8 cellular contexts compared by ENCODE assay signal in genomic region chr1:113811353-113811887, GRCh38. TPM values are rescaled to one million over a fixed set of nuclear protein-coding genes. Genes with fewer than 3 reads are reported as not detected.
DNase-seq lines count a peak whose midpoint lies in the region; ATAC-seq, FAIRE-seq and TF ChIP-seq lines count a peak whose summit lies in the region.

No MANE protein-coding gene starts in this region.

- H3K4me3 ChIP-seq in BLaER1 (peak overlapping the region; percentile 94), H1 (ENCODE audit: extremely low read depth in 1 of 4, insufficient read depth in 2 of 4, low read depth in 3 of 4, low read length in 4 of 4) (peak overlapping the region; percentile 85 to 99 (median 92)), subcutaneous abdominal adipose tissue (ENCODE audit: low read depth in 1 of 5, low read length in 5 of 5) (peak overlapping the region; percentile 74 to 99 (median 99))

- H3K4me2 ChIP-seq in BLaER1, result peak overlapping the region; percentile 87
- H3K4me2 ChIP-seq in H1 (ENCODE audit: insufficient read depth in 1 of 2, low read depth in 2 of 2, low read length in 2 of 2), result peak overlapping the region; percentile 68 to 73

- H3K36me3 ChIP-seq in BLaER1 (peaks cover 24% of the 10 kb centered on the region), H1 (ENCODE audit: control insufficient read depth in 2 of 4, insufficient read depth in 4 of 4, low read length in 3 of 4) (no peaks in the 10 kb centered on the region), subcutaneous abdominal adipose tissue (ENCODE audit: control insufficient read depth in 5 of 5, insufficient read depth in 5 of 5, low read length in 5 of 5) (no peaks in the 10 kb centered on the region)

- 2% methylated on average over 27 of the region's 27 CpGs; no CpG with 5 or more reads in 1 of the 2 experiments for WGBS in H1 (ENCODE audit: extremely low coverage in 1 of 2, insufficient coverage in 1 of 2, insufficient read length in 1 of 2, insufficient replicate concordance in 2 of 2, low coverage in 1 of 2, low lambda C conversion rate in 2 of 2, missing lambda C conversion rate in 1 of 2), 2 experiments

- H3K9me3 Mint-ChIP-seq in mesothelial cell of epicardium, result peaks cover 4% of the 10 kb centered on the region

- peak overlapping the region; percentile 67; the same call in 1 of the 2 replicates for H2BK5ac ChIP-seq in H1 (ENCODE audit: low read depth, low read length)

- H3K23ac ChIP-seq in H1 (ENCODE audit: insufficient read length), result no peak overlapping the region

- H3K4me3 Mint-ChIP-seq in mesothelial cell of epicardium, result peak overlapping the region; percentile 98

- H3K27ac ChIP-seq in BLaER1 (peak overlapping the region; percentile 93), VCaP (peak overlapping the region; percentile 89), H1 (ENCODE audit: low read depth, low read length) (peak overlapping the region; percentile 65; the same call in 1 of the 2 replicates), subcutaneous abdominal adipose tissue (ENCODE audit: low read depth, low read length) (peak overlapping the region; percentile 90)

- no peaks in the 10 kb centered on the region for H3K79me1 ChIP-seq in H1 (ENCODE audit: low read depth, low read length)

- H3K9ac ChIP-seq in BLaER1, result peak overlapping the region; percentile 95
- peak overlapping the region; percentile 72 to 85 (median 76) for H3K9ac ChIP-seq in H1 (replicated peaks in 1 of 4; ENCODE audit: extremely low read depth in 1 of 4, low read depth in 3 of 4, low read length in 3 of 4)
- H3K9ac ChIP-seq in subcutaneous abdominal adipose tissue (ENCODE audit: low read length in 5 of 5), result peak overlapping the region; percentile 90 to 98 (median 95)

- no peak overlapping the region for H2AFZ ChIP-seq in H1 (ENCODE audit: low read length)

- H2BK120ac ChIP-seq in H1 (replicated peaks; ENCODE audit: low read depth, low read length), result no peak overlapping the region

- H4K5ac ChIP-seq in H1 (ENCODE audit: insufficient read length, low read depth, low read length), result peak overlapping the region; percentile 53

- no peak for TF ChIP-seq EP300 in H1 (IDR thresholded peaks at IDR 0.05; ENCODE audit: borderline replicate concordance in 1 of 2, low read depth in 2 of 2, low read length in 2 of 2)

- peak overlapping the region; percentile 98 for H3K27ac Mint-ChIP-seq in mesothelial cell of epicardium

- no peak overlapping the region for H2BK20ac ChIP-seq in H1 (ENCODE audit: low read length)

- H3K4me1 Mint-ChIP-seq in mesothelial cell of epicardium, result peaks cover 18% of the 10 kb centered on the region

- peaks cover 19% of the 10 kb centered on the region for H3K9me3 ChIP-seq in BLaER1
- no peaks in the 10 kb centered on the region for H3K9me3 ChIP-seq in H1 (ENCODE audit: insufficient read depth in 2 of 2, low read depth in 1 of 2, low read length in 1 of 2)
- H3K9me3 ChIP-seq in subcutaneous abdominal adipose tissue (ENCODE audit: control insufficient read depth in 5 of 5, low read length in 5 of 5), result no peaks in the 10 kb centered on the region

- TF ChIP-seq RAD21 in H1 (IDR thresholded peaks at IDR 0.05 in 1 of 2, conservative IDR thresholded peaks at IDR 0.05 in 1 of 2; ENCODE audit: low read depth in 2 of 2, low read length in 2 of 2), result no peak

- no peak overlapping the region for H2BK12ac ChIP-seq in H1 (ENCODE audit: low read depth, low read length)

- no peak for TF ChIP-seq CTCF in VCaP (conservative IDR thresholded peaks at IDR 0.05)
- TF ChIP-seq CTCF in H1 (IDR thresholded peaks at IDR 0.05; ENCODE audit: control extremely low read depth in 1 of 3, insufficient read depth in 1 of 3, low read depth in 1 of 3, low read length in 3 of 3), result no peak
- no peak for TF ChIP-seq CTCF in mesothelial cell of epicardium (IDR thresholded peaks at IDR 0.05; ENCODE audit: unreplicated experiment)

- CTCF ChIA-PET in H1 (lab: Charles Lee; ENCODE audit: partially characterized antibody), result no interaction called here

- H3K23me2 ChIP-seq in H1 (ENCODE audit: low read depth, low read length), result no peaks in the 10 kb centered on the region; the same call in 1 of the 2 replicates

- peaks cover 8% of the 10 kb centered on the region for H3K36me3 Mint-ChIP-seq in mesothelial cell of epicardium

- H3K79me2 ChIP-seq in H1 (ENCODE audit: control insufficient read depth in 1 of 2, insufficient read depth in 2 of 2, low read length in 2 of 2), result peaks cover 15 to 50% of the 10 kb centered on the region in 2 experiments

- H4K20me1 ChIP-seq in BLaER1 (peaks cover 46% of the 10 kb centered on the region), H1 (replicated peaks in 1 of 2; ENCODE audit: control insufficient read depth in 1 of 2, insufficient read depth in 2 of 2, low read length in 2 of 2) (peaks cover 2 to 4% of the 10 kb centered on the region in 2 experiments)

- peaks cover 24% of the 10 kb centered on the region for H3K4me1 ChIP-seq in BLaER1
- no peaks in the 10 kb centered on the region for H3K4me1 ChIP-seq in H1 (replicated peaks in 1 of 4; ENCODE audit: control insufficient read depth in 3 of 4, insufficient read depth in 4 of 4, low read length in 3 of 4)
- H3K4me1 ChIP-seq in subcutaneous abdominal adipose tissue (ENCODE audit: control insufficient read depth in 5 of 5, insufficient read depth in 5 of 5, low read length in 5 of 5), result peaks cover 0 to 36% (median 25%) of the 10 kb centered on the region in 5 donors

- H4K91ac ChIP-seq in H1 (replicated peaks; ENCODE audit: insufficient read length, low read length), result peak overlapping the region; percentile 29

- no peak for TF ChIP-seq POLR2A in H1 (IDR thresholded peaks at IDR 0.05; ENCODE audit: control extremely low read depth in 1 of 2, low read depth in 2 of 2, low read length in 2 of 2)

- peak overlapping the region; percentile 29; the same call in 1 of the 2 replicates for H3K18ac ChIP-seq in H1 (ENCODE audit: extremely low read depth, low read length)

- peak overlapping the region; percentile 93 for H4K8ac ChIP-seq in H1 (ENCODE audit: extremely low read depth, insufficient read depth, low read length)

- H3K56ac ChIP-seq in H1 (replicated peaks; ENCODE audit: insufficient read length, low read depth, low read length), result peak overlapping the region; percentile 42

- ATAC-seq in GM18909 (IDR thresholded peaks at IDR 0.05; ENCODE audit: poor library complexity, unreplicated experiment) (peak; percentile 30), HG03521 (IDR thresholded peaks at IDR 0.05; ENCODE audit: unreplicated experiment) (no peak)

- no peaks in the 10 kb centered on the region for H3K27me3 Mint-ChIP-seq in mesothelial cell of epicardium (ENCODE audit: low read depth)

- H3K14ac ChIP-seq in H1 (ENCODE audit: insufficient read length), result no peak overlapping the region

- POLR2A ChIA-PET in H1 (lab: Charles Lee; ENCODE audit: partially characterized antibody), result interaction anchor here (0.9 to 2.5 kb wide), 7 partner anchors 23 to 118 kb away, joined by 3 to 17 read pairs (median 3); partner anchors contain the start of genes AP4B1, DCLRE1B, HIPK1 and PHTF1

- H3K4ac ChIP-seq in H1 (replicated peaks; ENCODE audit: insufficient read length, low read depth, low read length), result no peak overlapping the region

- no peak overlapping the region for H2AK5ac ChIP-seq in H1 (ENCODE audit: low read depth, low read length)

- H2BK15ac ChIP-seq in H1 (ENCODE audit: low read length), result no peak overlapping the region

- peak; percentile 62 for DNase-seq in HT-29 (ENCODE audit: low spot score)
- DNase-seq in H1 (ENCODE audit: low read depth in 1 of 2, low spot score in 2 of 2), result peak in 1 of 2 experiments; percentile 5
- peak in 1 of 2 experiments; percentile 42 for DNase-seq in mesothelial cell of epicardium (ENCODE audit: low spot score in 2 of 2, unreplicated experiment in 2 of 2)

- H3K27me3 ChIP-seq in BLaER1 (no peaks in the 10 kb centered on the region), H1 (replicated peaks in 1 of 4; ENCODE audit: control insufficient read depth in 3 of 4, extremely low read depth in 1 of 4, insufficient read depth in 3 of 4, low read length in 3 of 4) (no peaks in the 10 kb centered on the region), subcutaneous abdominal adipose tissue (ENCODE audit: control insufficient read depth in 5 of 5, insufficient read depth in 4 of 5, low read length in 5 of 5) (no peaks in the 10 kb centered on the region)

- no peak for FAIRE-seq in H1 (lab: Jason Lieb, UNC)

TF ChIP-seq in H1, 55 proteins besides CTCF, POLR2A, EP300 and RAD21:
- TF ChIP-seq SIN3A (conservative IDR thresholded peaks at IDR 0.05 in 1 of 2, IDR thresholded peaks at IDR 0.05 in 1 of 2; ENCODE audit: low read depth in 1 of 2, low read length in 2 of 2), result peak in 1 of 2 experiments; percentile 73; a peak in 2 of 4 replicates
- no peak for TF ChIP-seq POU5F1 (IDR thresholded peaks at IDR 0.05; ENCODE audit: low read depth, low read length)
- TF ChIP-seq SAP30 (IDR thresholded peaks at IDR 0.05; ENCODE audit: insufficient read depth, insufficient replicate concordance, low read length), result peak; percentile 95
TF ChIP-seq in H1: peak in this region for 2.

RNA-seq across cellular contexts. Expression of gene RSBN1, which starts 0.9 kb away (rescaled TPM):
- total RNA-seq in HT-29 (2014; rRNA removed; shearing (Covaris generic)), result 4.0 and 4.2 TPM in 2 replicates
- total RNA-seq in H1 (2021; fragmentation: NEBNext Ultra II Directional; extraction: Animal tissue kit (Norgen Biotek cat#: 25700)), result 16.4 and 17.6 TPM in 2 replicates
- polyA plus RNA-seq in H1 (2011; rRNA removed), result 3.9 and 4.2 TPM in 2 replicates
- 5.4 TPM for polyA plus RNA-seq in H1 (2011; cell fraction: cytosol; rRNA removed)
- 4.5 TPM for polyA plus RNA-seq in H1 (2011; cell fraction: nucleus; rRNA removed)
- 7.9 to 10.1 TPM (median 8.4 TPM) in 4 replicates for polyA plus RNA-seq in H1 (2012, experiment 1 of 2)
- polyA plus RNA-seq in H1 (2012, experiment 2 of 2), result 1.5 TPM
- polyA plus RNA-seq in H1 (2013, experiment 1 of 2), result 7.0 TPM
- 7.2 TPM for polyA plus RNA-seq in H1 (2013, experiment 2 of 2)
- polyA minus RNA-seq in H1 (2011; rRNA and poly(A)+ RNA removed), result 33.8 and 40.8 TPM in 2 replicates
- polyA minus RNA-seq in H1 (2011; cell fraction: cytosol; rRNA and poly(A)+ RNA removed), result 16.1 TPM
- 13.9 TPM for polyA minus RNA-seq in H1 (2011; cell fraction: nucleus; rRNA and poly(A)+ RNA removed)
- 23.7 to 27.7 TPM (median 24.7 TPM) in 3 replicates for total RNA-seq in mesothelial cell of epicardium

RNA-seq across cellular contexts. Expression of gene PHTF1, which starts 52.1 kb away (rescaled TPM):
- total RNA-seq in HT-29 (2014; rRNA removed; shearing (Covaris generic)), result 11.7 and 16.7 TPM in 2 replicates
- 26.9 and 27.7 TPM in 2 replicates for total RNA-seq in H1 (2021; fragmentation: NEBNext Ultra II Directional; extraction: Animal tissue kit (Norgen Biotek cat#: 25700))
- 6.5 and 9.1 TPM in 2 replicates for polyA plus RNA-seq in H1 (2011; rRNA removed)
- 12.2 TPM for polyA plus RNA-seq in H1 (2011; cell fraction: cytosol; rRNA removed)
- 11.2 TPM for polyA plus RNA-seq in H1 (2011; cell fraction: nucleus; rRNA removed)
- 19.8 to 23.4 TPM (median 20.1 TPM) in 4 replicates for polyA plus RNA-seq in H1 (2012, experiment 1 of 2)
- polyA plus RNA-seq in H1 (2012, experiment 2 of 2), result 3.7 TPM
- polyA plus RNA-seq in H1 (2013, experiment 1 of 2), result 23.7 TPM
- polyA plus RNA-seq in H1 (2013, experiment 2 of 2), result 25.7 TPM
- polyA minus RNA-seq in H1 (2011; rRNA and poly(A)+ RNA removed), result 13.0 and 14.2 TPM in 2 replicates
- polyA minus RNA-seq in H1 (2011; cell fraction: cytosol; rRNA and poly(A)+ RNA removed), result 12.0 TPM
- polyA minus RNA-seq in H1 (2011; cell fraction: nucleus; rRNA and poly(A)+ RNA removed), result 33.8 TPM
- 22.9 to 26.7 TPM (median 24.2 TPM) in 3 replicates for total RNA-seq in mesothelial cell of epicardium
